In genomic region chr6:166258854-166259276, GRCh38 we compare ENCODE assay signal across 1 cellular context.
TF ChIP-seq lines count a peak whose summit lies in the region.

No MANE protein-coding gene starts in this region.

TF ChIP-seq in HepG2, 621 proteins besides CTCF, POLR2A, EP300 and RAD21 (continued from another document):
- TF ChIP-seq ARID5B (CRISPR knock-in tag; IDR thresholded peaks at IDR 0.05): no peak
- TF ChIP-seq FUBP1 (CRISPR knock-in tag; IDR thresholded peaks at IDR 0.05; ENCODE audit: borderline replicate concordance): no peak
- TF ChIP-seq GRHL1 (CRISPR knock-in tag; conservative IDR thresholded peaks at IDR 0.05): no peak
- no peak for TF ChIP-seq ZNF329 (CRISPR knock-in tag; IDR thresholded peaks at IDR 0.05; ENCODE audit: low read depth)
- no peak for TF ChIP-seq ZFAT (CRISPR knock-in tag; conservative IDR thresholded peaks at IDR 0.05)
- TF ChIP-seq MIER2 (CRISPR knock-in tag; IDR thresholded peaks at IDR 0.05): no peak
- no peak for TF ChIP-seq RFX5 (IDR thresholded peaks at IDR 0.05; ENCODE audit: low read depth, low read length)
- no peak for TF ChIP-seq MXD4 (CRISPR knock-in tag; IDR thresholded peaks at IDR 0.05)
